In genomic region chr12:93059288-93059687, GRCh38 we compare ENCODE assay signal across 25 cellular contexts.
"Had no signal": no experiment of that assay in that cellular context is flagged by ENCODE, and none has a peak within 500 bp of the region (broad histone marks: within the 10 kb centered on the region; RNA-seq: fewer than 3 reads in every experiment).

No MANE protein-coding gene starts in this region.

- H3K27ac ChIP-seq: breast epithelium, foreskin keratinocyte, parathyroid adenoma, psoas muscle, tibial artery had no signal

- H3K36me3 ChIP-seq: breast epithelium, heart left ventricle, tibial artery had no signal

- H3K4me1 ChIP-seq: breast epithelium, foreskin keratinocyte had no signal

- FAIRE-seq: kidney had no signal

- DNase-seq: activated CD4-positive, alpha-beta T cell treated with anti-CD3 and anti-CD28 coated beads for 4 hours; activated CD4-positive, alpha-beta T cell treated with anti-CD3 and anti-CD28 coated beads, Interleukin-2, amount 50 U/mL, for 4 hours; activated CD8-positive, alpha-beta memory T cell treated with anti-CD3 and anti-CD28 coated beads for 24 hours; activated gamma-delta T cell; activated naive CD4-positive, alpha-beta T cell treated with anti-CD3 and anti-CD28 coated beads, Interleukin-2, amount 10 ng/mL, durations not matched to agents 7 days and 5 days; amniotic stem cell; central memory CD4-positive, alpha-beta T cell; endodermal cell; foreskin keratinocyte; heart left ventricle; hypothalamus; immature natural killer cell; kidney; left colon; mammary epithelial cell; naive B cell; nucleus accumbens; psoas muscle; stimulated activated CD4-positive, alpha-beta T cell treated with anti-CD3 and anti-CD28 coated beads, Interleukin-15, amount 100 ng/mL, for 24 hours; stimulated activated CD4-positive, alpha-beta T cell treated with anti-CD3 and anti-CD28 coated beads, Interleukin-2, amount 100 ng/mL, for 24 hours; stimulated activated naive CD4-positive, alpha-beta T cell treated with Interleukin-2 at 50 U/mL for 16 hours; tibial artery had no signal

- H3K79me2 ChIP-seq: parathyroid adenoma had no signal

- ATAC-seq: esophagus mucosa, foreskin keratinocyte, heart left ventricle, left colon, psoas muscle had no signal

- H3K27me3 ChIP-seq: breast epithelium, heart left ventricle, tibial artery had no signal

- H3K9me3 ChIP-seq: breast epithelium, heart left ventricle, psoas muscle, tibial artery had no signal

- H3K9ac ChIP-seq: parathyroid adenoma had no signal

- H3K4me3 ChIP-seq: breast epithelium, heart left ventricle, psoas muscle, tibial artery had no signal
